In genomic region chr12:109154485-109155438, GRCh38 we compare ENCODE assay signal across 9 cellular contexts. TPM values are rescaled to one million over a fixed set of nuclear protein-coding genes. Genes with fewer than 3 reads are reported as not detected.
DNase-seq lines count a peak whose midpoint lies in the region; ATAC-seq and TF ChIP-seq lines count a peak whose summit lies in the region.
"Had no signal": no experiment of that assay in that cellular context is flagged by ENCODE, and none has a peak within 500 bp of the region (broad histone marks: within the 10 kb centered on the region; RNA-seq: fewer than 3 reads in every experiment).

No MANE protein-coding gene starts in this region.

- H3K9me3 ChIP-seq in left lung: no peaks in the 10 kb centered on the region

- no peak for TF ChIP-seq CTCF in left lung (IDR thresholded peaks at IDR 0.05)

- H3K27me3 ChIP-seq in left lung: no peaks in the 10 kb centered on the region

- peak overlapping the region; percentile 56 to 65 for H3K4me3 ChIP-seq in left lung

- intact Hi-C loops in left lung (cut with DNase I): no loop called here

- peaks cover 0 to 25% of the 10 kb centered on the region in 2 donors for H3K4me1 ChIP-seq in left lung

- peak overlapping the region; percentile 58 to 82 for H3K27ac ChIP-seq in left lung

- peak; percentile 50 for DNase-seq in NCI-H1694 treated with DMSO at 0.1 percent for 48 hours (lab: John Stamatoyannopoulos, UW)
- DNase-seq in NCI-H1694 (lab: John Stamatoyannopoulos, UW): no peak
- peak; percentile 69 for DNase-seq in NCI-H460 (ENCODE audit: extremely low read depth, low read depth)
- DNase-seq in activated CD4-positive, alpha-beta T cell treated with anti-CD3 and anti-CD28 coated beads, Interleukin-2, amount 50 U/mL, for 1 hour: peak; percentile 73
- DNase-seq in dedifferentiated amniotic fluid mesenchymal stem cell (ENCODE audit: extremely low spot score): peak; percentile 52
- DNase-seq in left lung: peak; percentile 86 to 96
- peak; percentile 81 to 83 for DNase-seq in stimulated activated CD4-positive, alpha-beta T cell treated with anti-CD3 and anti-CD28 coated beads, Interleukin-2, amount 100 ng/mL, for 24 hours
- DNase-seq: DND-41 had no signal

- ATAC-seq in HG03097 (IDR thresholded peaks at IDR 0.05; ENCODE audit: low FRiP score, unreplicated experiment) (peak; percentile 64), left lung (peak; percentile 99)

- H3K36me3 ChIP-seq in left lung: no peaks in the 10 kb centered on the region

RNA-seq across cellular contexts. Expression of gene ACACB, which starts 38.4 kb away (rescaled TPM):
- 1.9 and 2.5 TPM in 2 replicates for total RNA-seq in NCI-H460 (2014; rRNA removed; shearing (Covaris generic))
- 5.4 and 6.4 TPM in 2 replicates for polyA plus RNA-seq in NCI-H460 (2014; cell fraction: nucleus; rRNA removed)
- 10 to 100 TPM; 14.8 to 16.8 TPM for total RNA-seq in left lung

RNA-seq across cellular contexts. Expression of gene UNG, which starts 57.4 kb away (rescaled TPM):
- total RNA-seq in NCI-H460 (2014; rRNA removed; shearing (Covaris generic)): 21.0 and 23.7 TPM in 2 replicates
- polyA plus RNA-seq in NCI-H460 (2014; cell fraction: nucleus; rRNA removed): 50.1 and 67.8 TPM in 2 replicates
- 10 to 100 TPM; 22.4 to 27.0 TPM for total RNA-seq in left lung
